Comparison of ENCODE assay signal across 18 cellular contexts in genomic region chr1:33425900-33426299, GRCh38.
"Had no signal": no experiment of that assay in that cellular context is flagged by ENCODE, and none has a peak within 500 bp of the region (broad histone marks: within the 10 kb centered on the region; RNA-seq: fewer than 3 reads in every experiment).

No MANE protein-coding gene starts in this region.

- H3K27ac ChIP-seq: breast epithelium, upper lobe of left lung had no signal

- H3K9me3 Mint-ChIP-seq: activated T-cell treated with anti-CD3 and anti-CD28 coated beads, Interleukin-2, amount 50 U/mL, for 4 hours; endodermal cell; immature natural killer cell; natural killer cell; stimulated activated naive CD8-positive, alpha-beta T cell treated with anti-CD3 and anti-CD28 coated beads, Interleukin-15, Interleukin-2, amounts not matched to agents 100 ng/mL and 50 ng/mL, for 24 hours; T-cell had no signal

- DNase-seq: activated CD4-positive, alpha-beta T cell treated with anti-CD3 and anti-CD28 coated beads, Interleukin-2, amount 50 U/mL, for 48 hours; activated CD4-positive, CD25-positive, alpha-beta regulatory T cell treated with anti-CD3 and anti-CD28 coated beads, Interleukin-2, amount 50 U/mL, for 72 hours; activated T-cell treated with anti-CD3 and anti-CD28 coated beads, Interleukin-2, amount 50 U/mL, for 4 hours; anterior cingulate cortex; endodermal cell; erythroblast; gastrocnemius medialis; heart left ventricle; immature natural killer cell; mesendoderm; natural killer cell; posterior cingulate gyrus; stimulated activated CD4-positive, alpha-beta T cell treated with anti-CD3 and anti-CD28 coated beads, Interleukin-2, amount 100 ng/mL, for 48 hours; T-cell; T-helper 9 cell; upper lobe of left lung had no signal

- H3K36me3 ChIP-seq: breast epithelium, gastrocnemius medialis, upper lobe of left lung had no signal

- H3K27ac Mint-ChIP-seq: endodermal cell; immature natural killer cell; natural killer cell; stimulated activated naive CD8-positive, alpha-beta T cell treated with anti-CD3 and anti-CD28 coated beads, Interleukin-15, Interleukin-2, amounts not matched to agents 100 ng/mL and 50 ng/mL, for 24 hours; T-cell had no signal

- H3K4me3 Mint-ChIP-seq: activated T-cell treated with anti-CD3 and anti-CD28 coated beads, Interleukin-2, amount 50 U/mL, for 4 hours; endodermal cell; immature natural killer cell; natural killer cell; stimulated activated naive CD8-positive, alpha-beta T cell treated with anti-CD3 and anti-CD28 coated beads, Interleukin-15, Interleukin-2, amounts not matched to agents 100 ng/mL and 50 ng/mL, for 24 hours; T-cell had no signal

- H3K4me1 Mint-ChIP-seq: endodermal cell, immature natural killer cell, natural killer cell had no signal

- H3K27me3 ChIP-seq: breast epithelium, gastrocnemius medialis had no signal

- H3K36me3 Mint-ChIP-seq: immature natural killer cell, natural killer cell, T-cell had no signal

- H3K4me3 ChIP-seq: breast epithelium, gastrocnemius medialis, heart left ventricle, upper lobe of left lung had no signal

- H3K9me3 ChIP-seq: breast epithelium, gastrocnemius medialis, heart left ventricle, upper lobe of left lung had no signal

- H3K4me1 ChIP-seq: breast epithelium had no signal

- ATAC-seq: activated T-cell treated with anti-CD3 and anti-CD28 coated beads, Interleukin-2, amount 50 U/mL, for 4 hours; gastrocnemius medialis; heart left ventricle; natural killer cell; T-cell had no signal
